Comparison of ENCODE assay signal across 8 cellular contexts in the genomic region with DNA sequence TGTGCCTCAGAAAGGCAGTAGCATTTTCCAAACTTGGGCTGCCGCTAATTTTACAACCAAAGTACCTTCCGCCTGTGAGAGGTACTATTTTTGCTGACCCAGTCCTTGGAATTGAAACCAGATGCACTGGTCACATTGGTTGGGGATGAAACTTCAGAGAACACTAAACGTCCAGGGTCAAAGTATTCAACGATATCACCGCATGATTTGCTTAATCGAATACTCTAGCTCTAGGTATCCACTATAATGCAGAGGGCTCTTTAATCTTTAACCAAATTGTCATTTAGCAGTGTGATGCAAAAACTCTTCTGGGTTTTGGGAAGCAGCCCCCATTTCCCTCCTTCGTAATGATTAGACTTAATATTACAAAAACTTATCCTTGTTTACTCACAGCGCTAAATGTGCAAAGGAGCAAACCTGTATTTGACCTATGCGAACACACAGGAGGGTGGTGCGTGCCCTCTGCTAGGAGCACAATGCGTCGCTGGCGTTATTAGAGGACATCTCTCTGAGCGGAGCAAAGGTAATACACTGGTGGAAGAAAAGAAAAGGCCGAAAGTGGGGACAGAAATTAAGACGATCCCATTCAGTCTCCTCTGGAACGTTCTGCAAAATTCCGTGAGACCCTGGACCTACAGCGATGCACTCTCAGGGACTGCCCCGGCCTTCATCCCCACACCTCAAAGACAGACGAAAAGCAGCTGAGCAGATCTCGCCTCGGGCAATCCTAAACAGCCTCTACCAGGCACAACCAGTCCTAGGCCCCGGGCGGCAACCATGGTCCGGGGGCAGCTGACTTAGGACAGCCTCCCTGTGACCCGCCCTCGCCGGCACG. TPM values are rescaled to one million over a fixed set of nuclear protein-coding genes. Genes with fewer than 3 reads are reported as not detected.
DNase-seq lines count a peak whose midpoint lies in the region; ATAC-seq and TF ChIP-seq lines count a peak whose summit lies in the region.

No MANE protein-coding gene starts in this region.

- H3K36me3 ChIP-seq in thyroid gland = no peaks in the 10 kb centered on the region

- peak; percentile 5 for ATAC-seq in left lobe of liver
- ATAC-seq in GM18520 (IDR thresholded peaks at IDR 0.05; ENCODE audit: unreplicated experiment) = no peak

- H3K36me3 Mint-ChIP-seq in activated CD4-positive, alpha-beta T cell treated with anti-CD3 and anti-CD28 coated beads, Interleukin-2, amount 10 ng/mL, durations not matched to agents 24 days and 14 days (ENCODE audit: low read depth) = no peaks in the 10 kb centered on the region

- H3K4me3 Mint-ChIP-seq in activated CD4-positive, alpha-beta T cell treated with anti-CD3 and anti-CD28 coated beads, Interleukin-2, amount 10 ng/mL, durations not matched to agents 24 days and 14 days = peak overlapping the region; percentile 82

- H3K9me3 ChIP-seq in thyroid gland = no peaks in the 10 kb centered on the region

- peaks cover 6 to 22% of the 10 kb centered on the region in 2 donors for H3K4me1 ChIP-seq in thyroid gland

- intact Hi-C loops in activated CD4-positive, alpha-beta T cell treated with anti-CD3 and anti-CD28 coated beads, Interleukin-2, amount 10 ng/mL, durations not matched to agents 24 days and 14 days (cut with micrococcal nuclease) = loop anchor here (2.0 to 10.0 kb wide), 3 partner anchors 135 to 1115 kb away; a partner anchor contains a TSS
- intact Hi-C loops in thyroid gland (cut with DNase I) = no loop called here

- H3K4me1 Mint-ChIP-seq in activated CD4-positive, alpha-beta T cell treated with anti-CD3 and anti-CD28 coated beads, Interleukin-2, amount 10 ng/mL, durations not matched to agents 24 days and 14 days = peaks cover 17% of the 10 kb centered on the region

- peak overlapping the region in 2 of 3 donors; percentile 6 to 25 for H3K4me3 ChIP-seq in thyroid gland (replicated peaks in 1 of 3)

- peak overlapping the region; percentile 96 for H3K27ac ChIP-seq in angular gyrus (ENCODE audit: low read depth, low read length)
- peak overlapping the region; percentile 27 to 68 (median 39) for H3K27ac ChIP-seq in thyroid gland

- H3K27me3 ChIP-seq in thyroid gland = no peaks in the 10 kb centered on the region

- H3K27me3 Mint-ChIP-seq in activated CD4-positive, alpha-beta T cell treated with anti-CD3 and anti-CD28 coated beads, Interleukin-2, amount 10 ng/mL, durations not matched to agents 24 days and 14 days = peaks cover 10% of the 10 kb centered on the region

- no peak for TF ChIP-seq CTCF in thyroid gland (IDR thresholded peaks at IDR 0.05)

- DNase-seq in activated CD4-positive, alpha-beta T cell treated with anti-CD3 and anti-CD28 coated beads, Interleukin-2, amount 10 ng/mL, durations not matched to agents 24 days and 14 days = no peak
- no peak for DNase-seq in activated CD4-positive, alpha-beta T cell treated with anti-CD3 and anti-CD28 coated beads for 1 hour
- DNase-seq in left lobe of liver (ENCODE audit: low spot score) (peak; percentile 66), thyroid gland (no peak), HuH-7 (ENCODE audit: low spot score) (no peak)
- no peak for DNase-seq in activated CD4-positive, alpha-beta T cell treated with anti-CD3 and anti-CD28 coated beads for 48 hours

- WGBS in thyroid gland, 2 donors = 42 to 43% methylated on average over 30 of the region's 30 CpGs

- H3K27ac Mint-ChIP-seq in activated CD4-positive, alpha-beta T cell treated with anti-CD3 and anti-CD28 coated beads, Interleukin-2, amount 10 ng/mL, durations not matched to agents 24 days and 14 days = peak overlapping the region; percentile 19

- peaks cover 3% of the 10 kb centered on the region for H3K9me3 Mint-ChIP-seq in activated CD4-positive, alpha-beta T cell treated with anti-CD3 and anti-CD28 coated beads, Interleukin-2, amount 10 ng/mL, durations not matched to agents 24 days and 14 days

- TF ChIP-seq POLR2A in thyroid gland (IDR thresholded peaks at IDR 0.05) = peak in 1 of 2 donors; percentile 33

RNA-seq across cellular contexts. Expression of a gene that starts 0.9 kb away (rescaled TPM):
- total RNA-seq in activated CD4-positive, alpha-beta T cell treated with anti-CD3 and anti-CD28 coated beads, Interleukin-2, amount 10 ng/mL, durations not matched to agents 24 days and 14 days = 0.61 and 0.71 TPM in 2 replicates
- 10.3 TPM for total RNA-seq in left lobe of liver
- 1 to 10 TPM; 2.2 to 9.3 (median 6.2) TPM for total RNA-seq in thyroid gland
